8 cellular contexts compared by ENCODE assay signal in the genomic region with DNA sequence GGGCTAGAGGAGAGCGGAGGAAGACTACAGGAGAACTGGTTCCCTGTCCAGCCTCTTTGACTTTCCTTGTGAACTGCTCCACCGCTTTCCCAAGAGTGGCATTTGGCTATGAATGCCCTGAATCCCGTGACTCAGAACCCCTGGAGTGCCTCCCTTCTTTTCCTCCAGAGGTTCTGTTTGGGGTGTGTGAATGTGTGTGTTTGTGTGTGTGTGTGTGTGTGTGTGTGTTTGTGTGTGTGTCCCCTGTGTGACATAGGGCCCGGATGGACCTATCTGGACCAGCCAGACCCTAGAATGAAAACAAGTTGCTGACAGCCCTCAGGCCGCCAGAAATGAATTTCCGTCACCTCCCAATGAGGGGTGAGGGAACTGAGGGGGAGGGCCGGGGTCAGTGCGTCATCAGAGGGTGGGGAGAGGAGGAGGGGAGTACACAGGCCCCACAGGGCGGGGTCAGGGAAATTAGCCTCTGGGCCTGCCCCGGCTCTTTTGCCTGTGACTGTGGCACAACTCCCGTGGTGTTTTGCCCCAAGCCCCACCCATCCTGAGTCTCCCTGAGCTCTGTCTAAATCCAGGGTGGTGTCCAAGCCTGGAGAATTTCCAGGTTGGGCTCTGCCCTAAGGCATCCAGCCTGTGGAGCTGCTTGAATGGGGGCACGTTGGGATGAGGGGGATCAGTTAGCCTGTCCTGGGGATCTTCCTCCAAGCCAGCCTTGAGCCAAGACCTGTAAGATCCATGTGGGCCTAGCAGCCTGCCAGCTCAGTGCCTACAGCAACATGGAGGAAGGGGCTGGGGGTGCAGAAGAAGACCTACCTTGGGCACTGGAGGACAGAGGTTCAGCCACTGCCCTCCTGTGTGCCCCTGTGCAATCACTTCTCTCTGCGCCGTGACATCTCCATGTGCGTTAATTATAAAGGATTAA. TPM values are rescaled to one million over a fixed set of nuclear protein-coding genes. Genes with fewer than 3 reads are reported as not detected.
DNase-seq lines count a peak whose midpoint lies in the region; ATAC-seq and TF ChIP-seq lines count a peak whose summit lies in the region.

No MANE protein-coding gene starts in this region.

- H3K4me2 ChIP-seq in mammary epithelial cell (ENCODE audit: insufficient read depth, low read depth, low read length), result no peak overlapping the region
- peak overlapping the region; percentile 63 for H3K4me2 ChIP-seq in smooth muscle cell

- H4K20me1 ChIP-seq in mammary epithelial cell (ENCODE audit: insufficient read depth, low read length) (no peaks in the 10 kb centered on the region), smooth muscle cell (ENCODE audit: low read depth) (no peaks in the 10 kb centered on the region)

- no peaks in the 10 kb centered on the region for H3K9me3 Mint-ChIP-seq in CD8-positive, alpha-beta T cell

- H3F3A ChIP-seq in smooth muscle cell (ENCODE audit: low read depth), result peaks cover 25% of the 10 kb centered on the region

- in situ Hi-C loops in mammary epithelial cell (cut with MboI; ENCODE audit: low sequenced_read_pairs in 2 of 2), result no loop called here

- no peaks in the 10 kb centered on the region for H3K9me3 ChIP-seq in CD8-positive, alpha-beta T cell (ENCODE audit: low read length)
- no peaks in the 10 kb centered on the region for H3K9me3 ChIP-seq in mammary epithelial cell (replicated peaks; ENCODE audit: insufficient read depth, low read length)
- H3K9me3 ChIP-seq in smooth muscle cell (replicated peaks; ENCODE audit: low read depth), result no peaks in the 10 kb centered on the region

- CTCF ChIA-PET in CD8-positive, alpha-beta T cell (lab: Charles Lee), result interaction anchor here (0.7 kb wide), 1 partner anchor 70 kb away, joined by 3 read pairs; no protein-coding TSS in a partner anchor
- CTCF ChIA-PET in mammary epithelial cell (lab: Charles Lee; ENCODE audit: low non-redundant PET), result no interaction called here

- no peak overlapping the region for H3K9ac ChIP-seq in mammary epithelial cell (ENCODE audit: insufficient read depth, low read length)
- no peak overlapping the region for H3K9ac ChIP-seq in smooth muscle cell (ENCODE audit: low read depth)

- H3K27ac ChIP-seq in CD8-positive, alpha-beta T cell (ENCODE audit: low read depth, low read length), result no peak overlapping the region
- H3K27ac ChIP-seq in mammary epithelial cell (ENCODE audit: insufficient read depth, low read depth, low read length) (no peak overlapping the region), smooth muscle cell (ENCODE audit: low read depth) (peak overlapping the region; percentile 41)

- H3K4me3 Mint-ChIP-seq in CD8-positive, alpha-beta T cell, result no peak overlapping the region

- H3K27ac Mint-ChIP-seq in CD8-positive, alpha-beta T cell, result no peak overlapping the region

- no peaks in the 10 kb centered on the region for H3K36me3 Mint-ChIP-seq in CD8-positive, alpha-beta T cell

- WGBS in mammary epithelial cell (ENCODE audit: low coverage, missing lambda C conversion rate), result 89% methylated on average over 8 of the region's 15 CpGs
- WGBS in smooth muscle cell (ENCODE audit: low lambda C conversion rate), result 15% methylated on average over 14 of the region's 15 CpGs

- no peak overlapping the region for H3K4me3 ChIP-seq in CD8-positive, alpha-beta T cell (ENCODE audit: low read depth, low read length)
- H3K4me3 ChIP-seq in mammary epithelial cell (replicated peaks in 1 of 3; ENCODE audit: insufficient read depth in 1 of 3, low read depth in 2 of 3, low read length in 3 of 3) (no peak overlapping the region), smooth muscle cell (no peak overlapping the region)

- H2AFZ ChIP-seq in mammary epithelial cell (ENCODE audit: low read depth, low read length) (no peak overlapping the region), smooth muscle cell (ENCODE audit: low read depth) (no peak overlapping the region)

- intact Hi-C loops in CD8-positive, alpha-beta T cell (cut with DNase I, micrococcal nuclease), result no loop called here
- intact Hi-C loops in mammary epithelial cell (cut with micrococcal nuclease), result no loop called here

- dilution Hi-C loops in mammary epithelial cell (cut with HindIII; ENCODE audit: low sequenced_read_pairs), result no loop called here

- peak; percentile 48 for ATAC-seq in CD8-positive, alpha-beta T cell
- ATAC-seq in GM21447 (IDR thresholded peaks at IDR 0.05; ENCODE audit: unreplicated experiment) (peak; percentile 42), HG02763 (IDR thresholded peaks at IDR 0.05; ENCODE audit: unreplicated experiment) (no peak)

- H3K79me2 ChIP-seq in mammary epithelial cell (ENCODE audit: insufficient read depth, low read length) (no peaks in the 10 kb centered on the region), smooth muscle cell (ENCODE audit: low read depth) (no peaks in the 10 kb centered on the region)

- TF ChIP-seq CTCF in CD8-positive, alpha-beta T cell (IDR thresholded peaks at IDR 0.05), result no peak
- no peak for TF ChIP-seq CTCF in mammary epithelial cell (conservative IDR thresholded peaks at IDR 0.05 in 1 of 2, IDR thresholded peaks at IDR 0.05 in 1 of 2; ENCODE audit: extremely low read depth in 1 of 2, insufficient read depth in 1 of 2, low read depth in 1 of 2, low read length in 2 of 2)
- no peak for TF ChIP-seq CTCF in smooth muscle cell (IDR thresholded peaks at IDR 0.05; ENCODE audit: borderline replicate concordance, insufficient read depth, poor library complexity, severe bottlenecking)

- POLR2A ChIA-PET in CD8-positive, alpha-beta T cell (lab: Charles Lee), result no interaction called here

- BruUV-seq in mammary epithelial cell (replicated peaks; lab: Mats Ljungman, UMichigan), result no TSS peak

- no peaks in the 10 kb centered on the region for H3K4me1 Mint-ChIP-seq in CD8-positive, alpha-beta T cell (ENCODE audit: low read depth)

- no peaks in the 10 kb centered on the region for H3K4me1 ChIP-seq in CD8-positive, alpha-beta T cell (ENCODE audit: insufficient read depth, low read length)
- H3K4me1 ChIP-seq in mammary epithelial cell (ENCODE audit: insufficient read depth, low read length), result no peaks in the 10 kb centered on the region
- peaks cover 48% of the 10 kb centered on the region for H3K4me1 ChIP-seq in smooth muscle cell (ENCODE audit: low read depth)

- H3K27me3 Mint-ChIP-seq in CD8-positive, alpha-beta T cell (ENCODE audit: low read depth), result peaks cover 30% of the 10 kb centered on the region

- H3K36me3 ChIP-seq in CD8-positive, alpha-beta T cell (ENCODE audit: insufficient read depth, low read length), result no peaks in the 10 kb centered on the region
- H3K36me3 ChIP-seq in mammary epithelial cell (ENCODE audit: insufficient read depth, low read length), result no peaks in the 10 kb centered on the region
- H3K36me3 ChIP-seq in smooth muscle cell (ENCODE audit: low read depth), result no peaks in the 10 kb centered on the region

- peak in 1 of 7 experiments; percentile 27 for DNase-seq in CD8-positive, alpha-beta T cell
- DNase-seq in NCI-H748 (lab: John Stamatoyannopoulos, UW; ENCODE audit: unreplicated experiment) (peak; percentile 100), mammary epithelial cell (peak; percentile 77), islet precursor cell (peak; percentile 98), smooth muscle cell (lab: John Stamatoyannopoulos, UW; ENCODE audit: unreplicated experiment) (peak; percentile 69), MV-4-11 (lab: John Stamatoyannopoulos, UW) (no peak)

- no peaks in the 10 kb centered on the region for H3K27me3 ChIP-seq in CD8-positive, alpha-beta T cell (ENCODE audit: insufficient read depth, low read length)
- no peaks in the 10 kb centered on the region for H3K27me3 ChIP-seq in mammary epithelial cell (ENCODE audit: insufficient read depth, low read length)
- no peaks in the 10 kb centered on the region for H3K27me3 ChIP-seq in smooth muscle cell (ENCODE audit: low read depth)

RNA-seq across cellular contexts. Expression of gene MRPS18A, which starts 15.2 kb away (rescaled TPM):
- 10 to 100 TPM; 43.9 to 44.6 TPM for total RNA-seq in CD8-positive, alpha-beta T cell
- total RNA-seq in mammary epithelial cell (10 to 100 TPM; 27.0 to 49.0 TPM), smooth muscle cell (30.9 and 40.4 TPM in 2 replicates)
- polyA plus RNA-seq in mammary epithelial cell (63.7 TPM), smooth muscle cell (59.9 and 73.7 TPM in 2 replicates)
- 39.5 TPM for polyA minus RNA-seq in mammary epithelial cell

RNA-seq across cellular contexts. Expression of gene RSPH9, which starts 57.9 kb away (rescaled TPM):
- total RNA-seq in CD8-positive, alpha-beta T cell, result not detected
- total RNA-seq in mammary epithelial cell (under 1 TPM in 1 of 2 donors, not detected in 1; 0.50 TPM), smooth muscle cell (0.76 and 1.9 TPM in 2 replicates)
- polyA plus RNA-seq in mammary epithelial cell (not detected), smooth muscle cell (2.5 and 3.4 TPM in 2 replicates)
- polyA minus RNA-seq in mammary epithelial cell, result not detected
